Comparison of ENCODE assay signal across 8 cellular contexts in genomic region chr14:104976198-104977007, GRCh38. TPM values are rescaled to one million over a fixed set of nuclear protein-coding genes. Genes with fewer than 3 reads are reported as not detected.
DNase-seq lines count a peak whose midpoint lies in the region; ATAC-seq and TF ChIP-seq lines count a peak whose summit lies in the region.

No MANE protein-coding gene starts in this region.

- TF ChIP-seq CTCF in dorsolateral prefrontal cortex (IDR thresholded peaks at IDR 0.05 in 54 of 56, conservative IDR thresholded peaks at IDR 0.05 in 2 of 56; ENCODE audit: low read depth in 1 of 56, partially characterized antibody in 56 of 56): peak; percentile 50 to 92 (median 84)

- H3K27ac ChIP-seq in dorsolateral prefrontal cortex: no peak overlapping the region

- no peak overlapping the region for H3K4me3 ChIP-seq in H7 (ENCODE audit: insufficient read depth, low read depth, low read length)
- peak overlapping the region in 22 of 59 donors; percentile 51 to 82 (median 66) for H3K4me3 ChIP-seq in dorsolateral prefrontal cortex

- H3K4me3 Mint-ChIP-seq in activated CD4-positive, alpha-beta memory T cell treated with anti-CD3 and anti-CD28 coated beads, Interleukin-2, amount 10 ng/mL, durations not matched to agents 7 days and 5 days: no peak overlapping the region

- CTCF ChIA-PET in activated CD4-positive, alpha-beta memory T cell treated with anti-CD3 and anti-CD28 coated beads, Interleukin-2, amount 10 ng/mL, durations not matched to agents 7 days and 5 days (lab: Charles Lee): interaction anchor here (1.0 to 5.0 kb wide), 8 partner anchors 9 to 111 kb away, joined by 3 to 73 read pairs (median 6); partner anchors contain the start of gene CLBA1

- peaks cover 30% of the 10 kb centered on the region for H3K27me3 Mint-ChIP-seq in activated CD4-positive, alpha-beta memory T cell treated with anti-CD3 and anti-CD28 coated beads, Interleukin-2, amount 10 ng/mL, durations not matched to agents 7 days and 5 days

- POLR2A ChIA-PET in activated CD4-positive, alpha-beta memory T cell treated with anti-CD3 and anti-CD28 coated beads, Interleukin-2, amount 10 ng/mL, durations not matched to agents 7 days and 5 days (lab: Charles Lee): interaction anchor here (0.6 to 2.5 kb wide), 3 partner anchors 70 to 111 kb away, joined by 3 to 8 read pairs (median 4); partner anchors contain the start of gene GPR132

- H3K9me3 Mint-ChIP-seq in activated CD4-positive, alpha-beta memory T cell treated with anti-CD3 and anti-CD28 coated beads, Interleukin-2, amount 10 ng/mL, durations not matched to agents 7 days and 5 days: no peaks in the 10 kb centered on the region

- no peak for ATAC-seq in HG03457 (IDR thresholded peaks at IDR 0.05; ENCODE audit: unreplicated experiment)

- no peaks in the 10 kb centered on the region for H3K36me3 ChIP-seq in H7 (replicated peaks; ENCODE audit: control insufficient read depth, insufficient read depth, low read length)

- peaks cover 35% of the 10 kb centered on the region for H3K27me3 ChIP-seq in H7 (ENCODE audit: control insufficient read depth, insufficient read depth, low read length)
- H3K27me3 ChIP-seq in dorsolateral prefrontal cortex: peaks cover 0 to 4% (median 0%) of the 10 kb centered on the region in 45 donors

- H3K4me1 Mint-ChIP-seq in activated CD4-positive, alpha-beta memory T cell treated with anti-CD3 and anti-CD28 coated beads, Interleukin-2, amount 10 ng/mL, durations not matched to agents 7 days and 5 days: peaks cover 14% of the 10 kb centered on the region

- intact Hi-C loops in dorsolateral prefrontal cortex (cut with DNase I): loop anchor here (2.0 to 10.0 kb wide), 3 partner anchors 68 to 110 kb away; no protein-coding TSS in a partner anchor

- no peaks in the 10 kb centered on the region for H3K36me3 Mint-ChIP-seq in activated CD4-positive, alpha-beta memory T cell treated with anti-CD3 and anti-CD28 coated beads, Interleukin-2, amount 10 ng/mL, durations not matched to agents 7 days and 5 days (ENCODE audit: low read depth)

- peak; percentile 52 for DNase-seq in CMK (ENCODE audit: low read depth)
- DNase-seq in H7: peak; percentile 91
- peak; percentile 58 for DNase-seq in NCI-H748 treated with DMSO at 0.1 percent for 48 hours (lab: John Stamatoyannopoulos, UW)
- DNase-seq in activated CD4-positive, alpha-beta memory T cell treated with anti-CD3 and anti-CD28 coated beads, Interleukin-2, amount 10 ng/mL, durations not matched to agents 7 days and 5 days: peak; percentile 87
- peak; percentile 46 to 81 (median 68) for DNase-seq in dorsolateral prefrontal cortex
- peak; percentile 69 for DNase-seq in medulla oblongata (ENCODE audit: extremely low spot score)
- DNase-seq in stimulated activated CD8-positive, alpha-beta memory T cell treated with anti-CD3 and anti-CD28 coated beads, Interleukin-15, amount 100 ng/mL, for 4 hours (ENCODE audit: low read depth in 2 of 2): peak; percentile 61 to 68

- H3K27ac Mint-ChIP-seq in activated CD4-positive, alpha-beta memory T cell treated with anti-CD3 and anti-CD28 coated beads, Interleukin-2, amount 10 ng/mL, durations not matched to agents 7 days and 5 days: no peak overlapping the region

RNA-seq across cellular contexts. Expression of gene AHNAK2, which starts 1.8 kb away (rescaled TPM):
- total RNA-seq in H7 (2014; rRNA removed; shearing (Covaris generic)): 2.0 and 2.3 TPM in 2 replicates
- not detected for total RNA-seq in activated CD4-positive, alpha-beta memory T cell treated with anti-CD3 and anti-CD28 coated beads, Interleukin-2, amount 10 ng/mL, durations not matched to agents 7 days and 5 days
- 10 to 100 TPM; 14.0 to 70.3 (median 45.2) TPM for total RNA-seq in dorsolateral prefrontal cortex

RNA-seq across cellular contexts. Expression of gene CLBA1, which starts 9.2 kb away (rescaled TPM):
- total RNA-seq in H7 (2014; rRNA removed; shearing (Covaris generic)): 3.5 and 3.7 TPM in 2 replicates
- total RNA-seq in activated CD4-positive, alpha-beta memory T cell treated with anti-CD3 and anti-CD28 coated beads, Interleukin-2, amount 10 ng/mL, durations not matched to agents 7 days and 5 days: under 1 TPM; 0.38 to 0.68 TPM
- 10 to 100 TPM in 82 of 120 experiments, 1 to 10 TPM in 38; 5.2 to 21.3 (median 11.7) TPM for total RNA-seq in dorsolateral prefrontal cortex

RNA-seq across cellular contexts. Expression of gene CDCA4, which starts 44.5 kb away (rescaled TPM):
- 99.0 and 111 TPM in 2 replicates for total RNA-seq in H7 (2014; rRNA removed; shearing (Covaris generic))
- total RNA-seq in activated CD4-positive, alpha-beta memory T cell treated with anti-CD3 and anti-CD28 coated beads, Interleukin-2, amount 10 ng/mL, durations not matched to agents 7 days and 5 days: 10 to 100 TPM; 57.1 to 57.5 TPM
- 1 to 10 TPM; 1.7 to 5.4 (median 3.1) TPM for total RNA-seq in dorsolateral prefrontal cortex

RNA-seq across cellular contexts. Expression of gene PLD4, which starts 51.7 kb away (rescaled TPM):
- 0.11 TPM in 1 of 2 replicates, not detected in the other for total RNA-seq in H7 (2014; rRNA removed; shearing (Covaris generic))
- not detected for total RNA-seq in activated CD4-positive, alpha-beta memory T cell treated with anti-CD3 and anti-CD28 coated beads, Interleukin-2, amount 10 ng/mL, durations not matched to agents 7 days and 5 days
- total RNA-seq in dorsolateral prefrontal cortex: 10 to 100 TPM in 61 of 120 experiments, 1 to 10 TPM in 59; 1.6 to 29.2 (median 10.1) TPM

Comparison
In these comparisons a context has a peak if more than half of its experiments do, and no peak if none do; other contexts are left out.
1. RNA of gene CDCA4, which starts 44.5 kb away (total RNA-seq): 99.0 to 111 TPM in H7 and 57.1 to 57.5 TPM in activated CD4-positive, alpha-beta memory T cell treated with anti-CD3 and anti-CD28 coated beads, Interleukin-2, amount 10 ng/mL, durations not matched to agents 7 days and 5 days; 1.7 to 5.4 TPM in dorsolateral prefrontal cortex; every median in the first group is over 4 times any median in the second.
2. Peak in every context shown above with its lines, with median percentiles within 50 percentile points of each other: DNase-seq.